Comparison of ENCODE assay signal across 13 cellular contexts in genomic region chr2:20682166-20682565, GRCh38. TPM values are rescaled to one million over a fixed set of nuclear protein-coding genes. Genes with fewer than 3 reads are reported as not detected.
A peak's percentile ranks its signal among the peaks of the same experiment; 100 is the strongest.
DNase-seq lines count a peak whose midpoint lies in the region; ATAC-seq, FAIRE-seq and TF ChIP-seq lines count a peak whose summit lies in the region.
"Had no signal": no experiment of that assay in that cellular context is flagged by ENCODE, and none has a peak within 500 bp of the region (broad histone marks: within the 10 kb centered on the region; RNA-seq: fewer than 3 reads in every experiment).

No MANE protein-coding gene starts in this region.

- peak; percentile 61 to 76 for TF ChIP-seq RAD21 in A549 (conservative IDR thresholded peaks at IDR 0.05 in 1 of 2, IDR thresholded peaks at IDR 0.05 in 1 of 2)

- DNase-seq in A549 (ENCODE audit: low read depth in 1 of 2, low spot score in 1 of 2) (no peak), WTC11 (ENCODE audit: low spot score) (no peak), kidney tubule cell (ENCODE audit: low spot score) (peak; percentile 30), SIG-M5 (lab: John Stamatoyannopoulos, UW) (no peak)
- DNase-seq: activated CD8-positive, alpha-beta T cell treated with anti-CD3 and anti-CD28 coated beads for 36 hours; effector memory CD8-positive, alpha-beta T cell; NCI-H2081 treated with DMSO at 0.1 percent for 48 hours had no signal

- H3K27ac ChIP-seq in A549, result no peak overlapping the region
- H3K27ac ChIP-seq: neutrophil had no signal

- no peaks in the 10 kb centered on the region for H3K9me3 ChIP-seq in A549
- H3K9me3 ChIP-seq: neutrophil had no signal

- no peak overlapping the region for H3K4me3 Mint-ChIP-seq in WTC11
- H3K4me3 Mint-ChIP-seq: activated CD8-positive, alpha-beta T cell treated with anti-CD3 and anti-CD28 coated beads for 36 hours; effector memory CD8-positive, alpha-beta T cell had no signal

- H3K27ac Mint-ChIP-seq in WTC11, result no peak overlapping the region
- H3K27ac Mint-ChIP-seq: activated CD8-positive, alpha-beta T cell treated with anti-CD3 and anti-CD28 coated beads for 36 hours had no signal

- H3K4me1 ChIP-seq in A549, result no peaks in the 10 kb centered on the region

- no peaks in the 10 kb centered on the region for H3K9me3 Mint-ChIP-seq in WTC11
- H3K9me3 Mint-ChIP-seq: activated CD8-positive, alpha-beta T cell treated with anti-CD3 and anti-CD28 coated beads for 36 hours; effector memory CD8-positive, alpha-beta T cell had no signal

- H3K4me2 ChIP-seq in A549, result no peak overlapping the region

- no peak overlapping the region for H3K4me3 ChIP-seq in A549

- POLR2A ChIA-PET in A549 (lab: Yijun Ruan, JAX) (no interaction called here), WTC11 (lab: Charles Lee) (no interaction called here)

- peak in 1 of 2 experiments; percentile 77; a peak in 3 of 6 replicates for ATAC-seq in A549
- peak; percentile 67 for ATAC-seq in WTC11
- ATAC-seq in GM21825 (IDR thresholded peaks at IDR 0.05; ENCODE audit: unreplicated experiment), result no peak
- ATAC-seq in HG02852 (IDR thresholded peaks at IDR 0.05; ENCODE audit: unreplicated experiment), result no peak
- no peak for ATAC-seq in GM18498 (IDR thresholded peaks at IDR 0.05; ENCODE audit: unreplicated experiment)
- ATAC-seq: activated CD8-positive, alpha-beta T cell treated with anti-CD3 and anti-CD28 coated beads for 36 hours; effector memory CD8-positive, alpha-beta T cell had no signal

- 0 out of 2 replicates have a peak, but pooled peaks cover 6% of the 10 kb centered on the region for H3K4me1 Mint-ChIP-seq in WTC11

- TF ChIP-seq POLR2A in A549 (IDR thresholded peaks at IDR 0.05; ENCODE audit: low read length), result no peak

- H3K36me3 Mint-ChIP-seq in WTC11, result peaks cover 7% of the 10 kb centered on the region; the same call in 1 of the 2 replicates

- no peak for FAIRE-seq in A549 (lab: Jason Lieb, UNC)
- FAIRE-seq: G401.6 had no signal

- TF ChIP-seq CTCF in A549 (IDR thresholded peaks at IDR 0.05) (peak; percentile 54), GM12873 (IDR thresholded peaks at IDR 0.05; ENCODE audit: insufficient read depth, low read depth, low read length, missing control alignments) (peak; percentile 50), WTC11 (IDR thresholded peaks at IDR 0.05) (0 out of 2 replicates have a peak, but pooled peaks have one; percentile 25)

- no peaks in the 10 kb centered on the region for H3K27me3 Mint-ChIP-seq in WTC11 (ENCODE audit: low read depth)
- H3K27me3 Mint-ChIP-seq: activated CD8-positive, alpha-beta T cell treated with anti-CD3 and anti-CD28 coated beads for 36 hours; effector memory CD8-positive, alpha-beta T cell had no signal

- CTCF ChIA-PET in A549 (lab: Yijun Ruan, JAX), result interaction anchor here (0.7 to 1.8 kb wide), 9 partner anchors 10 to 344 kb away, joined by 3 to 8 read pairs (median 4); no protein-coding TSS in a partner anchor
- CTCF ChIA-PET in WTC11 (lab: Charles Lee), result interaction anchor here (0.6 to 1.5 kb wide), 3 partner anchors 21 to 449 kb away, joined by 3 to 6 read pairs (median 6); no protein-coding TSS in a partner anchor

- TF ChIP-seq EP300 in A549 (IDR thresholded peaks at IDR 0.05), result no peak

- 77% methylated on average over 6 of the region's 6 CpGs for WGBS in A549 (ENCODE audit: missing lambda C conversion rate)

TF ChIP-seq in A549, 52 proteins besides CTCF, POLR2A, EP300 and RAD21:
- no peak for TF ChIP-seq USF2 (IDR thresholded peaks at IDR 0.05)
- no peak for TF ChIP-seq EHMT2 (IDR thresholded peaks at IDR 0.05; ENCODE audit: low read depth)
- no peak for TF ChIP-seq FOSB (CRISPR knock-in tag; IDR thresholded peaks at IDR 0.05)
- peak; percentile 43; the same call in 2 of the 3 replicates for TF ChIP-seq SMC3 (IDR thresholded peaks at IDR 0.05)

TF ChIP-seq in WTC11, 78 proteins besides CTCF, POLR2A, EP300 and RAD21:
- TF ChIP-seq ERG (CRISPR knock-in tag; IDR thresholded peaks at IDR 0.05), result no peak

RNA-seq across cellular contexts. Expression of gene GDF7, which starts 15.2 kb away (rescaled TPM):
- 0.05 and 0.09 TPM in 2 replicates for polyA plus RNA-seq in A549 (2011; rRNA removed)
- 0.01 and 0.04 TPM in 2 replicates for polyA plus RNA-seq in A549 (2012; cell fraction: cytosol; rRNA removed)
- 0.02 and 0.07 TPM in 2 replicates for polyA plus RNA-seq in A549 (2012; cell fraction: nucleus; rRNA removed)
- 0.03 TPM in 3 replicates for polyA plus RNA-seq in A549 (2017; fragmentation: RNase III; extraction: RNeasy Plus Mini Kit Qiagen cat#74134 plus additional on column Dnase treatment)
- polyA minus RNA-seq in A549 (2011; rRNA and poly(A)+ RNA removed), result 0.17 and 0.19 TPM in 2 replicates
- total RNA-seq in WTC11 (2021), result 0.18 to 0.55 TPM (median 0.23 TPM) in 3 replicates
- total RNA-seq: activated CD8-positive, alpha-beta T cell treated with anti-CD3 and anti-CD28 coated beads for 36 hours had no signal

RNA-seq across cellular contexts. Expression of gene HS1BP3, which starts 31.3 kb away (rescaled TPM):
- polyA plus RNA-seq in A549 (2011; rRNA removed) (12.4 and 13.8 TPM in 2 replicates), A549 (2017; fragmentation: RNase III; extraction: RNeasy Plus Mini Kit Qiagen cat#74134 plus additional on column Dnase treatment) (17.7 to 23.5 TPM (median 20.5 TPM) in 3 replicates)
- 19.3 and 23.8 TPM in 2 replicates for polyA plus RNA-seq in A549 (2012; cell fraction: cytosol; rRNA removed)
- 35.4 and 36.6 TPM in 2 replicates for polyA plus RNA-seq in A549 (2012; cell fraction: nucleus; rRNA removed)
- polyA minus RNA-seq in A549 (2011; rRNA and poly(A)+ RNA removed), result 17.5 and 21.2 TPM in 2 replicates
- 17.9 to 20.1 TPM (median 19.8 TPM) in 3 replicates for total RNA-seq in WTC11 (2021)

Comparison
In these comparisons a context has a peak if more than half of its experiments do, and no peak if none do; other contexts are left out.
1. Of the 8 proteins assayed by ChIP-seq in both WTC11 and A549: peak only in WTC11: none; only in A549: none; in both: CTCF; in neither: 7.